In genomic region chr11:68010058-68011041, GRCh38 we compare ENCODE assay signal across 1 cellular context.
TF ChIP-seq lines count a peak whose summit lies in the region.

Gene ALDH3B1 (plus strand): TSS chr11:68010327. CDS start chr11:68015298, 4,971 bp downstream.

TF ChIP-seq in K562, 482 proteins besides CTCF, POLR2A, EP300 and RAD21 (continued from another document and continues in another):
- TF ChIP-seq CHAMP1 (IDR thresholded peaks at IDR 0.05), result no peak
- TF ChIP-seq ZNF592 (IDR thresholded peaks at IDR 0.05), result peak; percentile 84
- TF ChIP-seq CXXC5 (CRISPR knock-in tag; IDR thresholded peaks at IDR 0.05), result peak; percentile 28; the same call in 1 of the 2 replicates
- no peak for TF ChIP-seq ARID3B (CRISPR knock-in tag; IDR thresholded peaks at IDR 0.05; ENCODE audit: borderline replicate concordance)
- TF ChIP-seq BHLHE40 (IDR thresholded peaks at IDR 0.05; ENCODE audit: low read length), result peak; percentile 78
- peak; percentile 47; the same call in 1 of the 2 replicates for TF ChIP-seq GABPB1 (CRISPR knock-in tag; IDR thresholded peaks at IDR 0.05)
- no peak for TF ChIP-seq ZNF274 (IDR thresholded peaks at IDR 0.05; ENCODE audit: borderline replicate concordance, low read depth, low read length)
- 0 out of 4 replicates have a peak, but pooled peaks of 1 of the 2 experiments have one; percentile 9 for TF ChIP-seq NRF1 (conservative IDR thresholded peaks at IDR 0.05 in 1 of 2, IDR thresholded peaks at IDR 0.05 in 1 of 2)
- peak; percentile 49; the same call in 1 of the 2 replicates for TF ChIP-seq TFAP4 (CRISPR knock-in tag; IDR thresholded peaks at IDR 0.05; ENCODE audit: borderline replicate concordance)
- no peak for TF ChIP-seq THRB (CRISPR knock-in tag; conservative IDR thresholded peaks at IDR 0.05)
- 0 out of 2 replicates have a peak, but pooled peaks have one; percentile 18 for TF ChIP-seq CTBP1 (IDR thresholded peaks at IDR 0.05; ENCODE audit: borderline replicate concordance)
- peak; percentile 21; the same call in 1 of the 2 replicates for TF ChIP-seq MTA3 (IDR thresholded peaks at IDR 0.05; ENCODE audit: borderline replicate concordance)
- TF ChIP-seq E2F1 (CRISPR knock-in tag; IDR thresholded peaks at IDR 0.05), result no peak
- TF ChIP-seq LCOR (CRISPR knock-in tag; IDR thresholded peaks at IDR 0.05), result 0 out of 2 replicates have a peak, but pooled peaks have one; percentile 8
- TF ChIP-seq ZFX (CRISPR knock-in tag; IDR thresholded peaks at IDR 0.05), result peak; percentile 74
- no peak for TF ChIP-seq ADNP (tag; IDR thresholded peaks at IDR 0.05)
- TF ChIP-seq HEY1 (CRISPR knock-in tag; IDR thresholded peaks at IDR 0.05; ENCODE audit: borderline replicate concordance), result no peak
- no peak for TF ChIP-seq DIDO1 (tag; IDR thresholded peaks at IDR 0.05; ENCODE audit: low read depth)
- no peak for TF ChIP-seq IRF9 (tag; IDR thresholded peaks at IDR 0.05)
- TF ChIP-seq PRDM10 (IDR thresholded peaks at IDR 0.05; ENCODE audit: partially characterized antibody), result peak; percentile 26
- no peak for TF ChIP-seq KDM1A (IDR thresholded peaks at IDR 0.05)
- TF ChIP-seq MBD2 (IDR thresholded peaks at IDR 0.05; ENCODE audit: borderline replicate concordance, low read depth), result 0 out of 2 replicates have a peak, but pooled peaks have one; percentile 23
- peak in 1 of 2 experiments; percentile 48; a peak in 1 of 4 replicates for TF ChIP-seq RCOR1 (IDR thresholded peaks at IDR 0.05; ENCODE audit: borderline replicate concordance in 1 of 2, low read depth in 2 of 2, low read length in 2 of 2)
- peak; percentile 42; the same call in 1 of the 2 replicates for TF ChIP-seq CEBPB (tag; IDR thresholded peaks at IDR 0.05)
- peak; percentile 56 to 69 for TF ChIP-seq MAZ (CRISPR knock-in tag; conservative IDR thresholded peaks at IDR 0.05 in 1 of 2, IDR thresholded peaks at IDR 0.05 in 1 of 2)
- TF ChIP-seq DPF2 (IDR thresholded peaks at IDR 0.05), result no peak
- peak; percentile 51; the same call in 1 of the 2 replicates for TF ChIP-seq RB1 (IDR thresholded peaks at IDR 0.05; ENCODE audit: low read depth)
- peak; percentile 93 for TF ChIP-seq L3MBTL2 (IDR thresholded peaks at IDR 0.05)
- TF ChIP-seq ZBTB7A (IDR thresholded peaks at IDR 0.05; ENCODE audit: borderline replicate concordance, control insufficient read depth, low read depth, low read length), result peak; percentile 58; the same call in 1 of the 2 replicates
- TF ChIP-seq VEZF1 (CRISPR knock-in tag; IDR thresholded peaks at IDR 0.05), result peak; percentile 50
- TF ChIP-seq ZNF583 (CRISPR knock-in tag; IDR thresholded peaks at IDR 0.05), result peak; percentile 44; the same call in 1 of the 2 replicates
- TF ChIP-seq RNF2 (IDR thresholded peaks at IDR 0.05), result peak; percentile 38; the same call in 1 of the 2 replicates
- peak; percentile 64; the same call in 1 of the 2 replicates for TF ChIP-seq MYC (IDR thresholded peaks at IDR 0.05; ENCODE audit: low read depth, low read length)
- TF ChIP-seq MYC (CRISPR knock-in tag; IDR thresholded peaks at IDR 0.05; ENCODE audit: borderline replicate concordance, low read depth), result no peak
- TF ChIP-seq TAF1 (IDR thresholded peaks at IDR 0.05; ENCODE audit: control insufficient read depth, extremely low read depth, insufficient read depth, low read length, severe bottlenecking), result peak; percentile 19
- TF ChIP-seq ZNF589 (CRISPR knock-in tag; IDR thresholded peaks at IDR 0.05; ENCODE audit: low read depth), result peak; percentile 70
